ENCODE assay signal across 26 cellular contexts in genomic region chr19:40239415-40240226, GRCh38. TPM values are rescaled to one million over a fixed set of nuclear protein-coding genes. Genes with fewer than 3 reads are reported as not detected.
A peak's percentile ranks its signal among the peaks of the same experiment; 100 is the strongest.
DNase-seq lines count a peak whose midpoint lies in the region; ATAC-seq, FAIRE-seq and TF ChIP-seq lines count a peak whose summit lies in the region.
"Had no signal": no experiment of that assay in that cellular context is flagged by ENCODE, and none has a peak within 500 bp of the region (broad histone marks: within the 10 kb centered on the region; RNA-seq: fewer than 3 reads in every experiment).

No MANE protein-coding gene starts in this region.

- H3K27ac Mint-ChIP-seq in activated naive CD4-positive, alpha-beta T cell treated with anti-CD3 and anti-CD28 coated beads, Interleukin-2, amount 50 U/mL, for 72 hours, result peak overlapping the region; percentile 15 to 41
- no peak overlapping the region for H3K27ac Mint-ChIP-seq in activated naive CD4-positive, alpha-beta T cell treated with anti-CD3 and anti-CD28 coated beads, Interleukin-2, amount 10 ng/mL, durations not matched to agents 7 days and 5 days
- peak overlapping the region; percentile 33 for H3K27ac Mint-ChIP-seq in neural progenitor cell
- H3K27ac Mint-ChIP-seq: CD4-positive, CD25-positive, alpha-beta regulatory T cell; CD8-positive, alpha-beta memory T cell had no signal

- H3F3A ChIP-seq in neural progenitor cell (ENCODE audit: low read depth), result no peaks in the 10 kb centered on the region

- H3K4me2 ChIP-seq in A549 (no peak overlapping the region), neural progenitor cell (no peak overlapping the region)

- H3K4me1 Mint-ChIP-seq in activated naive CD4-positive, alpha-beta T cell treated with anti-CD3 and anti-CD28 coated beads, Interleukin-2, amount 10 ng/mL, durations not matched to agents 7 days and 5 days, result no peaks in the 10 kb centered on the region
- peaks cover 5% of the 10 kb centered on the region for H3K4me1 Mint-ChIP-seq in neural progenitor cell

- H3K4me1 ChIP-seq in A549 (no peaks in the 10 kb centered on the region), neural progenitor cell (no peaks in the 10 kb centered on the region)
- H3K4me1 ChIP-seq: BE2C, HAP-1 had no signal

- FAIRE-seq in A549 (lab: Jason Lieb, UNC), result peak; percentile 39
- FAIRE-seq in bronchial epithelial cell (lab: Jason Lieb, UNC), result peak; percentile 66
- FAIRE-seq: GM12891, GM19239, HTR-8/SVneo had no signal

- H3K36me3 Mint-ChIP-seq in activated naive CD4-positive, alpha-beta T cell treated with anti-CD3 and anti-CD28 coated beads, Interleukin-2, amount 50 U/mL, for 72 hours, result no peaks in the 10 kb centered on the region
- H3K36me3 Mint-ChIP-seq in activated naive CD4-positive, alpha-beta T cell treated with anti-CD3 and anti-CD28 coated beads, Interleukin-2, amount 10 ng/mL, durations not matched to agents 7 days and 5 days, result peaks cover 24% of the 10 kb centered on the region
- peaks cover 12% of the 10 kb centered on the region for H3K36me3 Mint-ChIP-seq in neural progenitor cell

- no peak overlapping the region for H2AFZ ChIP-seq in neural progenitor cell (replicated peaks)
- H2AFZ ChIP-seq: GM23248 had no signal

- no peak for DNase-seq in activated naive CD4-positive, alpha-beta T cell treated with anti-CD3 and anti-CD28 coated beads, Interleukin-2, amount 50 U/mL, for 72 hours (ENCODE audit: low spot score in 2 of 2)
- DNase-seq in activated naive CD4-positive, alpha-beta T cell treated with anti-CD3 and anti-CD28 coated beads, Interleukin-2, amount 10 ng/mL, durations not matched to agents 7 days and 5 days, result no peak
- DNase-seq in A549 (ENCODE audit: low read depth in 1 of 2, low spot score in 1 of 2), result no peak
- no peak for DNase-seq in bronchial epithelial cell (ENCODE audit: low read depth)
- no peak for DNase-seq in neural progenitor cell (ENCODE audit: low spot score)
- no peak for DNase-seq in mesenteric fat pad (ENCODE audit: low spot score)
- DNase-seq in GDM1 (lab: John Stamatoyannopoulos, UW), result no peak
- DNase-seq: 8988T; BE2C; C1 segment of cervical spinal cord; CD4-positive, CD25-positive, alpha-beta regulatory T cell; CD8-positive, alpha-beta memory T cell; COR-L47; DMS 273 treated with DMSO at 0.1 percent for 48 hours; DMS53; DND-41; EL; GM23248; IMR-90 had no signal

- H3K79me2 ChIP-seq in neural progenitor cell (ENCODE audit: low read depth), result no peaks in the 10 kb centered on the region

- CTCF ChIA-PET in activated naive CD4-positive, alpha-beta T cell treated with anti-CD3 and anti-CD28 coated beads, Interleukin-2, amount 10 ng/mL, durations not matched to agents 7 days and 5 days (lab: Charles Lee), result interaction anchor here (0.6 kb wide), 1 partner anchor 21 kb away, joined by 3 read pairs; no protein-coding TSS in a partner anchor
- CTCF ChIA-PET in A549 (lab: Yijun Ruan, JAX), result interaction anchor here (1.0 to 5.4 kb wide), 4 partner anchors 13 to 141 kb away, joined by 3 to 36 read pairs (median 4); partner anchors contain the start of gene CCNP

- no peak overlapping the region for H3K27ac ChIP-seq in A549
- no peak overlapping the region for H3K27ac ChIP-seq in neural progenitor cell
- H3K27ac ChIP-seq: GM23248 had no signal

- no peak overlapping the region for H3K9ac ChIP-seq in neural progenitor cell
- H3K9ac ChIP-seq: GM23248 had no signal

- H4K20me1 ChIP-seq in neural progenitor cell (ENCODE audit: low read depth), result peaks cover 7% of the 10 kb centered on the region

- TF ChIP-seq RAD21 in A549 (conservative IDR thresholded peaks at IDR 0.05 in 1 of 2, IDR thresholded peaks at IDR 0.05 in 1 of 2), result no peak

- POLR2A ChIA-PET in A549 (lab: Yijun Ruan, JAX), result no interaction called here

- WGBS in A549 (ENCODE audit: missing lambda C conversion rate), result 90% methylated on average over 12 of the region's 12 CpGs

- H3K9me3 ChIP-seq in A549 (no peaks in the 10 kb centered on the region), neural progenitor cell (ENCODE audit: low read depth) (no peaks in the 10 kb centered on the region)
- H3K9me3 ChIP-seq: BE2C, HAP-1 had no signal

- no peak for TF ChIP-seq EP300 in A549 (IDR thresholded peaks at IDR 0.05)

- no peak overlapping the region for H3K4me3 Mint-ChIP-seq in activated naive CD4-positive, alpha-beta T cell treated with anti-CD3 and anti-CD28 coated beads, Interleukin-2, amount 10 ng/mL, durations not matched to agents 7 days and 5 days
- H3K4me3 Mint-ChIP-seq in neural progenitor cell, result no peak overlapping the region
- H3K4me3 Mint-ChIP-seq: CD4-positive, CD25-positive, alpha-beta regulatory T cell; CD8-positive, alpha-beta memory T cell had no signal

- no peaks in the 10 kb centered on the region for H3K27me3 Mint-ChIP-seq in activated naive CD4-positive, alpha-beta T cell treated with anti-CD3 and anti-CD28 coated beads, Interleukin-2, amount 10 ng/mL, durations not matched to agents 7 days and 5 days
- peaks cover 2% of the 10 kb centered on the region for H3K27me3 Mint-ChIP-seq in neural progenitor cell (ENCODE audit: insufficient read depth, low read depth)
- H3K27me3 Mint-ChIP-seq: CD4-positive, CD25-positive, alpha-beta regulatory T cell; CD8-positive, alpha-beta memory T cell had no signal

- H3K9me3 Mint-ChIP-seq in activated naive CD4-positive, alpha-beta T cell treated with anti-CD3 and anti-CD28 coated beads, Interleukin-2, amount 50 U/mL, for 72 hours, result no peaks in the 10 kb centered on the region
- no peaks in the 10 kb centered on the region for H3K9me3 Mint-ChIP-seq in activated naive CD4-positive, alpha-beta T cell treated with anti-CD3 and anti-CD28 coated beads, Interleukin-2, amount 10 ng/mL, durations not matched to agents 7 days and 5 days
- H3K9me3 Mint-ChIP-seq in neural progenitor cell, result no peaks in the 10 kb centered on the region
- H3K9me3 Mint-ChIP-seq: CD4-positive, CD25-positive, alpha-beta regulatory T cell; CD8-positive, alpha-beta memory T cell had no signal

- H3K27me3 ChIP-seq in bronchial epithelial cell (ENCODE audit: control insufficient read depth, insufficient read depth, low read length), result no peaks in the 10 kb centered on the region
- H3K27me3 ChIP-seq in neural progenitor cell, result no peaks in the 10 kb centered on the region
- H3K27me3 ChIP-seq: BE2C had no signal

- H3K4me3 ChIP-seq in A549, result no peak overlapping the region
- H3K4me3 ChIP-seq in bronchial epithelial cell (ENCODE audit: low read depth, low read length), result no peak overlapping the region
- no peak overlapping the region for H3K4me3 ChIP-seq in neural progenitor cell
- H3K4me3 ChIP-seq: GM23248, HAP-1 had no signal

- TF ChIP-seq CTCF in A549 (IDR thresholded peaks at IDR 0.05), result no peak
- TF ChIP-seq CTCF in bronchial epithelial cell (IDR thresholded peaks at IDR 0.05; ENCODE audit: insufficient read depth, low read length, severe bottlenecking), result no peak
- TF ChIP-seq CTCF in neural progenitor cell (IDR thresholded peaks at IDR 0.05), result no peak

- H3K36me3 ChIP-seq in bronchial epithelial cell (ENCODE audit: control insufficient read depth, insufficient read depth, low read length) (peaks cover 37% of the 10 kb centered on the region), neural progenitor cell (no peaks in the 10 kb centered on the region)

- no peak for ATAC-seq in activated naive CD4-positive, alpha-beta T cell treated with anti-CD3 and anti-CD28 coated beads, Interleukin-2, amount 50 U/mL, for 72 hours
- ATAC-seq in A549 (no peak), GM19452 (IDR thresholded peaks at IDR 0.05; ENCODE audit: unreplicated experiment) (no peak)

- TF ChIP-seq POLR2A in A549 (IDR thresholded peaks at IDR 0.05; ENCODE audit: low read length), result no peak

RNA-seq across cellular contexts. Expression of gene CCNP, which starts 13.1 kb away (rescaled TPM):
- under 1 TPM in 1 of 2 donors, not detected in 1; 0.43 TPM for total RNA-seq in activated naive CD4-positive, alpha-beta T cell treated with anti-CD3 and anti-CD28 coated beads, Interleukin-2, amount 50 U/mL, for 72 hours
- polyA plus RNA-seq in A549 (2011; rRNA removed), result 0.10 and 0.17 TPM in 2 replicates
- polyA plus RNA-seq in A549 (2012; cell fraction: cytosol; rRNA removed), result 0.12 and 0.16 TPM in 2 replicates
- polyA plus RNA-seq in A549 (2012; cell fraction: nucleus; rRNA removed), result 1.8 and 2.1 TPM in 2 replicates
- 0.13 to 0.16 TPM (median 0.15 TPM) in 3 replicates for polyA plus RNA-seq in A549 (2017; fragmentation: RNase III; extraction: RNeasy Plus Mini Kit Qiagen cat#74134 plus additional on column Dnase treatment)
- polyA minus RNA-seq in A549 (2011; rRNA and poly(A)+ RNA removed), result 0.21 and 0.34 TPM in 2 replicates
- not detected in 2 replicates for total RNA-seq in bronchial epithelial cell
- 1.7 TPM in 1 of 2 replicates, not detected in the other for total RNA-seq in neural progenitor cell (ENCODE audit: low replicate concordance)
- 0.39 TPM for total RNA-seq in mesenteric fat pad
- total RNA-seq: G401, GM23248, H4 had no signal
- polyA plus RNA-seq: CD8-positive, alpha-beta memory T cell had no signal

RNA-seq across cellular contexts. Expression of gene TTC9B, which starts 21.4 kb away (rescaled TPM):
- not detected for total RNA-seq in activated naive CD4-positive, alpha-beta T cell treated with anti-CD3 and anti-CD28 coated beads, Interleukin-2, amount 50 U/mL, for 72 hours
- not detected in 2 replicates for polyA plus RNA-seq in A549 (2011; rRNA removed)
- 0.04 TPM in 1 of 2 replicates, not detected in the other for polyA plus RNA-seq in A549 (2012; cell fraction: cytosol; rRNA removed)
- polyA plus RNA-seq in A549 (2012; cell fraction: nucleus; rRNA removed), result 0.08 and 0.21 TPM in 2 replicates
- 0.04 TPM in 1 of 3 replicates, not detected in the others for polyA plus RNA-seq in A549 (2017; fragmentation: RNase III; extraction: RNeasy Plus Mini Kit Qiagen cat#74134 plus additional on column Dnase treatment)
- not detected in 2 replicates for polyA minus RNA-seq in A549 (2011; rRNA and poly(A)+ RNA removed)
- total RNA-seq in bronchial epithelial cell, result not detected in 2 replicates
- not detected in 2 replicates for total RNA-seq in neural progenitor cell (ENCODE audit: low replicate concordance)
- total RNA-seq in mesenteric fat pad, result not detected
- total RNA-seq: CD4-positive, CD25-positive, alpha-beta regulatory T cell; CD8-positive, alpha-beta memory T cell; G401; GM23248; H4; IMR-90 had no signal
- polyA plus RNA-seq: CD4-positive, CD25-positive, alpha-beta regulatory T cell; CD8-positive, alpha-beta memory T cell; GM23248; IMR-90 had no signal

RNA-seq across cellular contexts. Expression of gene AKT2, which starts 45.5 kb away (rescaled TPM):
- total RNA-seq in activated naive CD4-positive, alpha-beta T cell treated with anti-CD3 and anti-CD28 coated beads, Interleukin-2, amount 50 U/mL, for 72 hours, result 100 to 1,000 TPM; 171 to 214 TPM
- polyA plus RNA-seq in A549 (2011; rRNA removed), result 159 and 180 TPM in 2 replicates
- 180 and 209 TPM in 2 replicates for polyA plus RNA-seq in A549 (2012; cell fraction: cytosol; rRNA removed)
- 545 and 598 TPM in 2 replicates for polyA plus RNA-seq in A549 (2012; cell fraction: nucleus; rRNA removed)
- polyA plus RNA-seq in A549 (2017; fragmentation: RNase III; extraction: RNeasy Plus Mini Kit Qiagen cat#74134 plus additional on column Dnase treatment), result 125 to 136 TPM (median 132 TPM) in 3 replicates
- polyA minus RNA-seq in A549 (2011; rRNA and poly(A)+ RNA removed), result 241 and 264 TPM in 2 replicates
- 54.8 and 57.9 TPM in 2 replicates for total RNA-seq in bronchial epithelial cell
- 85.1 and 139 TPM in 2 replicates for total RNA-seq in neural progenitor cell (ENCODE audit: low replicate concordance)
- total RNA-seq in mesenteric fat pad, result 189 TPM

RNA-seq across cellular contexts. Expression of gene MAP3K10, which starts 48.4 kb away (rescaled TPM):
- 10 to 100 TPM; 11.1 to 11.6 TPM for total RNA-seq in activated naive CD4-positive, alpha-beta T cell treated with anti-CD3 and anti-CD28 coated beads, Interleukin-2, amount 50 U/mL, for 72 hours
- polyA plus RNA-seq in A549 (2011; rRNA removed), result 6.0 and 6.6 TPM in 2 replicates
- polyA plus RNA-seq in A549 (2012; cell fraction: cytosol; rRNA removed), result 10.1 and 14.2 TPM in 2 replicates
- polyA plus RNA-seq in A549 (2012; cell fraction: nucleus; rRNA removed), result 30.4 and 39.4 TPM in 2 replicates
- polyA plus RNA-seq in A549 (2017; fragmentation: RNase III; extraction: RNeasy Plus Mini Kit Qiagen cat#74134 plus additional on column Dnase treatment), result 15.0 to 21.0 TPM (median 19.5 TPM) in 3 replicates
- polyA minus RNA-seq in A549 (2011; rRNA and poly(A)+ RNA removed), result 12.0 and 13.0 TPM in 2 replicates
- total RNA-seq in bronchial epithelial cell, result 5.0 and 7.9 TPM in 2 replicates
- total RNA-seq in neural progenitor cell (ENCODE audit: low replicate concordance), result 5.7 and 21.6 TPM in 2 replicates
- 18.0 TPM for total RNA-seq in mesenteric fat pad
